ENCODE assay signal across 15 cellular contexts in genomic region chr2:30339071-30339470, GRCh38.
DNase-seq lines count a peak whose midpoint lies in the region; ATAC-seq and TF ChIP-seq lines count a peak whose summit lies in the region.
"Had no signal": no experiment of that assay in that cellular context is flagged by ENCODE, and none has a peak within 500 bp of the region (broad histone marks: within the 10 kb centered on the region; RNA-seq: fewer than 3 reads in every experiment).

No MANE protein-coding gene starts in this region.

- no peak for DNase-seq in stimulated activated naive CD8-positive, alpha-beta T cell treated with anti-CD3 and anti-CD28 coated beads, Interleukin-15, amount 100 ng/mL, for 72 hours
- DNase-seq in activated T-helper 2 cell treated with anti-CD3 and anti-CD28 coated beads, Interferon-gamma antibody, Interleukin-2, Interleukin-4, amounts not matched to agents 10 μg/mL and 5 μg/mL and 100 μg/mL, durations not matched to agents 14 hours and 24 hours and 36 hours (ENCODE audit: low spot score): no peak
- no peak for DNase-seq in posterior vena cava (ENCODE audit: low spot score)
- no peak for DNase-seq in A673 (ENCODE audit: low spot score)
- no peak for DNase-seq in HPDE6-E6E7 (ENCODE audit: extremely low spot score)
- DNase-seq: DMS53, erythroblast, NCI-H187 treated with DMSO at 0.1 percent for 48 hours, NCI-H524 treated with DMSO at 0.1 percent for 48 hours, upper lobe of left lung had no signal

- H3K4me3 ChIP-seq in thymus (ENCODE audit: low read length) (no peak overlapping the region), A673 (ENCODE audit: low read depth, low read length, poor library complexity, severe bottlenecking) (no peak overlapping the region)
- H3K4me3 ChIP-seq: upper lobe of left lung had no signal

- no peak for TF ChIP-seq CTCF in A673 (conservative IDR thresholded peaks at IDR 0.05; ENCODE audit: low read depth, low read length)

- no TSS peak for BruUV-seq in A673 (replicated peaks; lab: Mats Ljungman, UMichigan)

- H3K4me1 Mint-ChIP-seq in stimulated activated naive CD8-positive, alpha-beta T cell treated with anti-CD3 and anti-CD28 coated beads, Interleukin-15, Interleukin-2, amounts not matched to agents 100 ng/mL and 50 ng/mL, for 24 hours (ENCODE audit: low read depth): peaks cover 77% of the 10 kb centered on the region
- peaks cover 71% of the 10 kb centered on the region for H3K4me1 Mint-ChIP-seq in stimulated activated naive CD8-positive, alpha-beta T cell treated with anti-CD3 and anti-CD28 coated beads, Interleukin-15, amount 100 ng/mL, for 72 hours
- H3K4me1 Mint-ChIP-seq in activated T-helper 2 cell treated with anti-CD3 and anti-CD28 coated beads, Interferon-gamma antibody, Interleukin-2, Interleukin-4, amounts not matched to agents 10 μg/mL and 5 μg/mL and 100 μg/mL, durations not matched to agents 14 hours and 24 hours and 36 hours (ENCODE audit: low read depth): peaks cover 68% of the 10 kb centered on the region

- intact Hi-C loops in activated T-helper 2 cell treated with anti-CD3 and anti-CD28 coated beads, Interferon-gamma antibody, Interleukin-2, Interleukin-4, amounts not matched to agents 10 μg/mL and 5 μg/mL and 100 μg/mL, durations not matched to agents 14 hours and 24 hours and 36 hours (cut with micrococcal nuclease): loop anchor here (5.0 kb wide), 1 partner anchor 192 kb away; the partner anchor contains the start of gene YPEL5
- intact Hi-C loops in posterior vena cava (cut with DNase I) (no loop called here), A673 (cut with micrococcal nuclease; ENCODE audit: unreplicated experiment) (no loop called here)

- CTCF ChIA-PET in A673 (lab: Charles Lee): no interaction called here

- no peak overlapping the region for H3K4me3 Mint-ChIP-seq in stimulated activated naive CD8-positive, alpha-beta T cell treated with anti-CD3 and anti-CD28 coated beads, Interleukin-15, Interleukin-2, amounts not matched to agents 100 ng/mL and 50 ng/mL, for 24 hours
- H3K4me3 Mint-ChIP-seq in stimulated activated naive CD8-positive, alpha-beta T cell treated with anti-CD3 and anti-CD28 coated beads, Interleukin-15, amount 100 ng/mL, for 72 hours: no peak overlapping the region
- H3K4me3 Mint-ChIP-seq in activated T-helper 2 cell treated with anti-CD3 and anti-CD28 coated beads, Interferon-gamma antibody, Interleukin-2, Interleukin-4, amounts not matched to agents 10 μg/mL and 5 μg/mL and 100 μg/mL, durations not matched to agents 14 hours and 24 hours and 36 hours (ENCODE audit: low read depth): no peak overlapping the region

- H3K9me3 ChIP-seq in thymus (ENCODE audit: control insufficient read depth): no peaks in the 10 kb centered on the region
- no peaks in the 10 kb centered on the region for H3K9me3 ChIP-seq in A673 (ENCODE audit: low read depth, low read length, poor library complexity, severe bottlenecking)

- H3K36me3 ChIP-seq in thymus (ENCODE audit: control insufficient read depth, insufficient read depth) (no peaks in the 10 kb centered on the region), A673 (ENCODE audit: insufficient read depth, low read length, poor library complexity, severe bottlenecking) (no peaks in the 10 kb centered on the region)
- H3K36me3 ChIP-seq: upper lobe of left lung had no signal

- peaks cover 39% of the 10 kb centered on the region for H3K4me1 ChIP-seq in thymus (ENCODE audit: control insufficient read depth, insufficient read depth, low read length)
- no peaks in the 10 kb centered on the region for H3K4me1 ChIP-seq in A673 (ENCODE audit: insufficient read depth, low read length, poor library complexity, severe bottlenecking)

- peak overlapping the region; percentile 36 for H3K27ac ChIP-seq in thymus (ENCODE audit: low read depth)
- no peak overlapping the region for H3K27ac ChIP-seq in A673 (ENCODE audit: low read depth, low read length, poor library complexity, severe bottlenecking)
- H3K27ac ChIP-seq: upper lobe of left lung had no signal

- no peak for ATAC-seq in stimulated activated naive CD8-positive, alpha-beta T cell treated with anti-CD3 and anti-CD28 coated beads, Interleukin-15, amount 100 ng/mL, for 72 hours
- peak; percentile 26 for ATAC-seq in HG02678 (IDR thresholded peaks at IDR 0.05; ENCODE audit: unreplicated experiment)
- ATAC-seq: Panc1, sciatic nerve had no signal

- H3K36me3 Mint-ChIP-seq in stimulated activated naive CD8-positive, alpha-beta T cell treated with anti-CD3 and anti-CD28 coated beads, Interleukin-15, Interleukin-2, amounts not matched to agents 100 ng/mL and 50 ng/mL, for 24 hours (ENCODE audit: low read depth): peaks cover 23% of the 10 kb centered on the region
- H3K36me3 Mint-ChIP-seq in activated T-helper 2 cell treated with anti-CD3 and anti-CD28 coated beads, Interferon-gamma antibody, Interleukin-2, Interleukin-4, amounts not matched to agents 10 μg/mL and 5 μg/mL and 100 μg/mL, durations not matched to agents 14 hours and 24 hours and 36 hours (ENCODE audit: low read depth): peaks cover 17% of the 10 kb centered on the region

- peaks cover 21% of the 10 kb centered on the region for H3K9me3 Mint-ChIP-seq in stimulated activated naive CD8-positive, alpha-beta T cell treated with anti-CD3 and anti-CD28 coated beads, Interleukin-15, Interleukin-2, amounts not matched to agents 100 ng/mL and 50 ng/mL, for 24 hours
- peaks cover 21% of the 10 kb centered on the region in 2 donors for H3K9me3 Mint-ChIP-seq in stimulated activated naive CD8-positive, alpha-beta T cell treated with anti-CD3 and anti-CD28 coated beads, Interleukin-15, amount 100 ng/mL, for 72 hours
- peaks cover 16% of the 10 kb centered on the region for H3K9me3 Mint-ChIP-seq in activated T-helper 2 cell treated with anti-CD3 and anti-CD28 coated beads, Interferon-gamma antibody, Interleukin-2, Interleukin-4, amounts not matched to agents 10 μg/mL and 5 μg/mL and 100 μg/mL, durations not matched to agents 14 hours and 24 hours and 36 hours

- 98% methylated on average over 4 of the region's 4 CpGs for WGBS in thymus

- no peaks in the 10 kb centered on the region for H3K27me3 ChIP-seq in thymus (ENCODE audit: control insufficient read depth, insufficient read depth)
- no peaks in the 10 kb centered on the region for H3K27me3 ChIP-seq in A673 (replicated peaks; ENCODE audit: insufficient read depth, low read depth, low read length, poor library complexity)
- H3K27me3 ChIP-seq: upper lobe of left lung had no signal

- H3K27me3 Mint-ChIP-seq in stimulated activated naive CD8-positive, alpha-beta T cell treated with anti-CD3 and anti-CD28 coated beads, Interleukin-15, Interleukin-2, amounts not matched to agents 100 ng/mL and 50 ng/mL, for 24 hours: no peaks in the 10 kb centered on the region
- H3K27me3 Mint-ChIP-seq in stimulated activated naive CD8-positive, alpha-beta T cell treated with anti-CD3 and anti-CD28 coated beads, Interleukin-15, amount 100 ng/mL, for 72 hours: no peaks in the 10 kb centered on the region
- no peaks in the 10 kb centered on the region for H3K27me3 Mint-ChIP-seq in activated T-helper 2 cell treated with anti-CD3 and anti-CD28 coated beads, Interferon-gamma antibody, Interleukin-2, Interleukin-4, amounts not matched to agents 10 μg/mL and 5 μg/mL and 100 μg/mL, durations not matched to agents 14 hours and 24 hours and 36 hours (ENCODE audit: low read depth)

- peak overlapping the region; percentile 98 for H3K27ac Mint-ChIP-seq in stimulated activated naive CD8-positive, alpha-beta T cell treated with anti-CD3 and anti-CD28 coated beads, Interleukin-15, Interleukin-2, amounts not matched to agents 100 ng/mL and 50 ng/mL, for 24 hours
- H3K27ac Mint-ChIP-seq in stimulated activated naive CD8-positive, alpha-beta T cell treated with anti-CD3 and anti-CD28 coated beads, Interleukin-15, amount 100 ng/mL, for 72 hours: peak overlapping the region in 1 of 2 donors; percentile 23
- peak overlapping the region; percentile 65 for H3K27ac Mint-ChIP-seq in activated T-helper 2 cell treated with anti-CD3 and anti-CD28 coated beads, Interferon-gamma antibody, Interleukin-2, Interleukin-4, amounts not matched to agents 10 μg/mL and 5 μg/mL and 100 μg/mL, durations not matched to agents 14 hours and 24 hours and 36 hours

- POLR2A ChIA-PET in A673 (lab: Charles Lee; ENCODE audit: low non-redundant PET): no interaction called here
